Comparison of ENCODE assay signal across 1 cellular context in the genomic region with DNA sequence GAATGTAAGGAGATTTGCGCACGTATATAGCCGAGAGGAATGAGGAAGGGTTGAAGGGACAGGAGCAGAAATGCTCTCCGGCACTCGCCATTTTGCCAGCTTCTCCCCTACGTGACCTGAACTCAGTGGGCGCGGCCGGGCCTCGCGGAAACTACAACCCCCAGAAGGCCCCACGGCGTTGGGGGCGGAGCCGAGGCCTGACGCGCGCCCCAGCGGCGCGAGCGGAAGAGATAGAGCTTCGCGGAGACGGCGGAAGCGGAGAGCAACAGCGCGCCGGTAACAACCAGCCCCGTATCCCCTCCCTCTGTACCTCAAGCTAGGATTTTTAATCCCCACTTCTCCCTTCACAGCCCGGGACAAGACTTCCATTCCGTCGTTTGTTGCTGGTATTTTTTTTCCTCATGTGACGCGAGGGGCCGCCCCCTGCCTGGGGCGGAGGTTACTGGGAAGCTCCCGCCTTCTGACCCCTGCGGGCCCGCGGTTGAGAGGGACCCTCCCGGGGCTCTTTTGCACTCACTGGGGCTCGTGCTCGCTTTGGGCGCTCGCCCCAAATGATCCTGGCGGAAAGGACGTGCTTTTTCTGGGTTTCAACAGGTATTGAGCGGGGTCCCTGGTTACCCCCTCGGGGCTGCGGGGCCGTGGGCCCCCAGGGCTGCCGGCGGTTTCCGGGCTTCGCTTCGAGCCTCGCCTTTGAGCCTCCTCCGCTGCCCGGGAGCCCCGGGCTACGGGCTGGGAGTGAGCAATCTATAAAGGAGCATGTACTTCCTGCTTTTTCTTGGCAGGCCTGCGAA.
TF ChIP-seq lines count a peak whose summit lies in the region.

TSS of gene R3HCC1L (plus strand) at position 227 of the 791 bp plus-strand sequence. CDS start 73,458 bp downstream, outside the sequence.

TF ChIP-seq in K562, 482 proteins besides CTCF, POLR2A, EP300 and RAD21 (continued from another document and continues in another):
- peak; percentile 59; the same call in 1 of the 2 replicates for TF ChIP-seq KLF1 (tag; IDR thresholded peaks at IDR 0.05)
- TF ChIP-seq TFAM (CRISPR knock-in tag; conservative IDR thresholded peaks at IDR 0.05) = no peak
- TF ChIP-seq HEY1 (CRISPR knock-in tag; IDR thresholded peaks at IDR 0.05; ENCODE audit: borderline replicate concordance) = no peak
- no peak for TF ChIP-seq TEAD1 (CRISPR knock-in tag; IDR thresholded peaks at IDR 0.05)
- no peak for TF ChIP-seq ZNF124 (CRISPR knock-in tag; IDR thresholded peaks at IDR 0.05)
- TF ChIP-seq MTA2 (IDR thresholded peaks at IDR 0.05; ENCODE audit: low read depth) = no peak
- no peak for TF ChIP-seq CEBPZ (IDR thresholded peaks at IDR 0.05; ENCODE audit: borderline replicate concordance, low read depth, low read length)
- TF ChIP-seq SIN3B (IDR thresholded peaks at IDR 0.05; ENCODE audit: low read depth) = peak; percentile 26; the same call in 1 of the 2 replicates
- peak; percentile 82 for TF ChIP-seq TAF1 (IDR thresholded peaks at IDR 0.05; ENCODE audit: control insufficient read depth, extremely low read depth, insufficient read depth, low read length, severe bottlenecking)
- TF ChIP-seq ZNF354B (CRISPR knock-in tag; IDR thresholded peaks at IDR 0.05) = no peak
- TF ChIP-seq, protein P1, sequence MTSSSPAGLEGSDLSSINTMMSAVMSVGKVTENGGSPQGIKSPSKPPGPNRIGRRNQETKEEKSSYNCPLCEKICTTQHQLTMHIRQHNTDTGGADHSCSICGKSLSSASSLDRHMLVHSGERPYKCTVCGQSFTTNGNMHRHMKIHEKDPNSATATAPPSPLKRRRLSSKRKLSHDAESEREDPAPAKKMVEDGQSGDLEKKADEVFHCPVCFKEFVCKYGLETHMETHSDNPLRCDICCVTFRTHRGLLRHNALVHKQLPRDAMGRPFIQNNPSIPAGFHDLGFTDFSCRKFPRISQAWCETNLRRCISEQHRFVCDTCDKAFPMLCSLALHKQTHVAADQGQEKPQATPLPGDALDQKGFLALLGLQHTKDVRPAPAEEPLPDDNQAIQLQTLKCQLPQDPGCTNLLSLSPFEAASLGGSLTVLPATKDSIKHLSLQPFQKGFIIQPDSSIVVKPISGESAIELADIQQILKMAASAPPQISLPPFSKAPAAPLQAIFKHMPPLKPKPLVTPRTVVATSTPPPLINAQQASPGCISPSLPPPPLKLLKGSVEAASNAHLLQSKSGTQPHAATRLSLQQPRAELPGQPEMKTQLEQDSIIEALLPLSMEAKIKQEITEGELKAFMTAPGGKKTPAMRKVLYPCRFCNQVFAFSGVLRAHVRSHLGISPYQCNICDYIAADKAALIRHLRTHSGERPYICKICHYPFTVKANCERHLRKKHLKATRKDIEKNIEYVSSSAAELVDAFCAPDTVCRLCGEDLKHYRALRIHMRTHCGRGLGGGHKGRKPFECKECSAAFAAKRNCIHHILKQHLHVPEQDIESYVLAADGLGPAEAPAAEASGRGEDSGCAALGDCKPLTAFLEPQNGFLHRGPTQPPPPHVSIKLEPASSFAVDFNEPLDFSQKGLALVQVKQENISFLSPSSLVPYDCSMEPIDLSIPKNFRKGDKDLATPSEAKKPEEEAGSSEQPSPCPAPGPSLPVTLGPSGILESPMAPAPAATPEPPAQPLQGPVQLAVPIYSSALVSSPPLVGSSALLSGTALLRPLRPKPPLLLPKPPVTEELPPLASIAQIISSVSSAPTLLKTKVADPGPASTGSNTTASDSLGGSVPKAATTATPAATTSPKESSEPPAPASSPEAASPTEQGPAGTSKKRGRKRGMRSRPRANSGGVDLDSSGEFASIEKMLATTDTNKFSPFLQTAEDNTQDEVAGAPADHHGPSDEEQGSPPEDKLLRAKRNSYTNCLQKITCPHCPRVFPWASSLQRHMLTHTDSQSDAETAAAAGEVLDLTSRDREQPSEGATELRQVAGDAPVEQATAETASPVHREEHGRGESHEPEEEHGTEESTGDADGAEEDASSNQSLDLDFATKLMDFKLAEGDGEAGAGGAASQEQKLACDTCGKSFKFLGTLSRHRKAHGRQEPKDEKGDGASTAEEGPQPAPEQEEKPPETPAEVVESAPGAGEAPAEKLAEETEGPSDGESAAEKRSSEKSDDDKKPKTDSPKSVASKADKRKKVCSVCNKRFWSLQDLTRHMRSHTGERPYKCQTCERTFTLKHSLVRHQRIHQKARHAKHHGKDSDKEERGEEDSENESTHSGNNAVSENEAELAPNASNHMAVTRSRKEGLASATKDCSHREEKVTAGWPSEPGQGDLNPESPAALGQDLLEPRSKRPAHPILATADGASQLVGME (CRISPR knock-in tag; IDR thresholded peaks at IDR 0.05) = no peak
- TF ChIP-seq TAF15 (IDR thresholded peaks at IDR 0.05; ENCODE audit: low read depth, low read length) = no peak
- no peak for TF ChIP-seq PTBP1 (IDR thresholded peaks at IDR 0.05; ENCODE audit: low read depth, low read length)
- no peak for TF ChIP-seq BRD4 (IDR thresholded peaks at IDR 0.05)
- TF ChIP-seq HOXB6 (CRISPR knock-in tag; IDR thresholded peaks at IDR 0.05; ENCODE audit: borderline replicate concordance) = no peak
- no peak for TF ChIP-seq NUFIP1 (IDR thresholded peaks at IDR 0.05; ENCODE audit: partially characterized antibody)
- no peak for TF ChIP-seq ZNF253 (CRISPR knock-in tag; conservative IDR thresholded peaks at IDR 0.05)
- no peak for TF ChIP-seq SRSF1 (IDR thresholded peaks at IDR 0.05; ENCODE audit: low read depth, low read length)
- peak; percentile 91 for TF ChIP-seq ZNF143 (CRISPR knock-in tag; IDR thresholded peaks at IDR 0.05)
- peak; percentile 87 for TF ChIP-seq NR2C1 (IDR thresholded peaks at IDR 0.05)
- TF ChIP-seq NR2C1 (tag; IDR thresholded peaks at IDR 0.05) = peak; percentile 90
- TF ChIP-seq ARNT (IDR thresholded peaks at IDR 0.05) = no peak
- TF ChIP-seq XRCC5 (IDR thresholded peaks at IDR 0.05; ENCODE audit: low read depth, low read length) = no peak
- no peak for TF ChIP-seq XRCC3 (IDR thresholded peaks at IDR 0.05)
- TF ChIP-seq, protein P2, sequence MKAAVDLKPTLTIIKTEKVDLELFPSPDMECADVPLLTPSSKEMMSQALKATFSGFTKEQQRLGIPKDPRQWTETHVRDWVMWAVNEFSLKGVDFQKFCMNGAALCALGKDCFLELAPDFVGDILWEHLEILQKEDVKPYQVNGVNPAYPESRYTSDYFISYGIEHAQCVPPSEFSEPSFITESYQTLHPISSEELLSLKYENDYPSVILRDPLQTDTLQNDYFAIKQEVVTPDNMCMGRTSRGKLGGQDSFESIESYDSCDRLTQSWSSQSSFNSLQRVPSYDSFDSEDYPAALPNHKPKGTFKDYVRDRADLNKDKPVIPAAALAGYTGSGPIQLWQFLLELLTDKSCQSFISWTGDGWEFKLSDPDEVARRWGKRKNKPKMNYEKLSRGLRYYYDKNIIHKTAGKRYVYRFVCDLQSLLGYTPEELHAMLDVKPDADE (conservative IDR thresholded peaks at IDR 0.05; ENCODE audit: control insufficient read depth, low read depth, low read length) = peak; percentile 87
- no peak for TF ChIP-seq KHSRP (IDR thresholded peaks at IDR 0.05)
- peak; percentile 78 for TF ChIP-seq PHF8 (IDR thresholded peaks at IDR 0.05; ENCODE audit: borderline replicate concordance, low read length)
- TF ChIP-seq JUND (IDR thresholded peaks at IDR 0.05; ENCODE audit: borderline replicate concordance, low read depth, low read length) = no peak
- no peak for TF ChIP-seq JUND (tag; IDR thresholded peaks at IDR 0.05; ENCODE audit: borderline replicate concordance, low read depth, low read length)
- no peak for TF ChIP-seq EWSR1 (IDR thresholded peaks at IDR 0.05; ENCODE audit: borderline replicate concordance, low read depth, partially characterized antibody)
- no peak for TF ChIP-seq SLC30A9 (CRISPR knock-in tag; IDR thresholded peaks at IDR 0.05)
- TF ChIP-seq BRCA1 (IDR thresholded peaks at IDR 0.05) = no peak
- TF ChIP-seq BRCA1 (CRISPR knock-in tag; IDR thresholded peaks at IDR 0.05) = no peak
- TF ChIP-seq MGA (IDR thresholded peaks at IDR 0.05) = no peak
